ENCODE assay signal across 2 cellular contexts in genomic region chr5:76755779-76756637, GRCh38.
TF ChIP-seq lines count a peak whose summit lies in the region.

No MANE protein-coding gene starts in this region.

TF ChIP-seq in GM23338, 12 proteins besides CTCF, POLR2A, EP300 and RAD21 (continued from another document):
- TF ChIP-seq ZNF462 (CRISPR knock-in tag; IDR thresholded peaks at IDR 0.05) (no peak), NANOG (IDR thresholded peaks at IDR 0.05; ENCODE audit: borderline replicate concordance) (no peak), EZH2phosphoT487 (IDR thresholded peaks at IDR 0.05; ENCODE audit: unreplicated experiment) (no peak), POLR2AphosphoS5 (IDR thresholded peaks at IDR 0.05; ENCODE audit: low read depth) (no peak), ZNF331 (CRISPR knock-in tag; IDR thresholded peaks at IDR 0.05; ENCODE audit: low read depth) (no peak), ZNF114 (CRISPR knock-in tag; IDR thresholded peaks at IDR 0.05) (no peak)

TF ChIP-seq in HepG2, 621 proteins besides CTCF, POLR2A, EP300 and RAD21 (continued from another document and continues in another):
- 0 out of 2 replicates have a peak, but pooled peaks have one; percentile 3 for TF ChIP-seq SNAPC4 (CRISPR knock-in tag; IDR thresholded peaks at IDR 0.05)
- no peak for TF ChIP-seq ZNF138 (CRISPR knock-in tag; IDR thresholded peaks at IDR 0.05; ENCODE audit: low read depth)
- TF ChIP-seq ZSCAN29 (CRISPR knock-in tag; conservative IDR thresholded peaks at IDR 0.05) = no peak
- no peak for TF ChIP-seq ZNF263 (CRISPR knock-in tag; IDR thresholded peaks at IDR 0.05)
- peak; percentile 32; the same call in 1 of the 2 replicates for TF ChIP-seq ZNF746 (CRISPR knock-in tag; IDR thresholded peaks at IDR 0.05)
- TF ChIP-seq ZNF33A (CRISPR knock-in tag; IDR thresholded peaks at IDR 0.05; ENCODE audit: borderline replicate concordance) = no peak
- peak; percentile 56 for TF ChIP-seq PAXIP1 (CRISPR knock-in tag; conservative IDR thresholded peaks at IDR 0.05)
- no peak for TF ChIP-seq DMTF1 (CRISPR knock-in tag; IDR thresholded peaks at IDR 0.05)
- 0 out of 2 replicates have a peak, but pooled peaks have one; percentile 21 for TF ChIP-seq ZNF501 (CRISPR knock-in tag; IDR thresholded peaks at IDR 0.05)
- no peak for TF ChIP-seq ZNF292 (CRISPR knock-in tag; IDR thresholded peaks at IDR 0.05; ENCODE audit: borderline replicate concordance, low read depth)
- TF ChIP-seq MAFG (CRISPR knock-in tag; IDR thresholded peaks at IDR 0.05) = no peak
- TF ChIP-seq TBP (CRISPR knock-in tag; IDR thresholded peaks at IDR 0.05) = no peak
- TF ChIP-seq HMGXB4 (CRISPR knock-in tag; IDR thresholded peaks at IDR 0.05; ENCODE audit: borderline replicate concordance in 1 of 2, low read depth in 1 of 2) = peak in 1 of 2 experiments; percentile 31; a peak in 1 of 4 replicates
- TF ChIP-seq THYN1 (CRISPR knock-in tag; IDR thresholded peaks at IDR 0.05; ENCODE audit: borderline replicate concordance, low read depth) = no peak
- no peak for TF ChIP-seq HOXD1 (CRISPR knock-in tag; IDR thresholded peaks at IDR 0.05)
- no peak for TF ChIP-seq TEF (CRISPR knock-in tag; IDR thresholded peaks at IDR 0.05)
- no peak for TF ChIP-seq ETV6 (CRISPR knock-in tag; conservative IDR thresholded peaks at IDR 0.05)
- no peak for TF ChIP-seq CAMTA2 (CRISPR knock-in tag; IDR thresholded peaks at IDR 0.05; ENCODE audit: borderline replicate concordance)
- TF ChIP-seq TEAD2 (CRISPR knock-in tag; IDR thresholded peaks at IDR 0.05) = no peak
- 0 out of 2 replicates have a peak, but pooled peaks have one; percentile 12 for TF ChIP-seq HOMEZ (CRISPR knock-in tag; IDR thresholded peaks at IDR 0.05; ENCODE audit: low read depth)
- peak; percentile 21 for TF ChIP-seq GATAD1 (CRISPR knock-in tag; IDR thresholded peaks at IDR 0.05)
- TF ChIP-seq PHF21A (CRISPR knock-in tag; IDR thresholded peaks at IDR 0.05) = peak; percentile 79
- no peak for TF ChIP-seq SIX1 (CRISPR knock-in tag; IDR thresholded peaks at IDR 0.05; ENCODE audit: borderline replicate concordance)
- TF ChIP-seq ZNF282 (IDR thresholded peaks at IDR 0.05; ENCODE audit: partially characterized antibody) = no peak
- no peak for TF ChIP-seq MED1 (CRISPR knock-in tag; IDR thresholded peaks at IDR 0.05)
- TF ChIP-seq ZFAT (CRISPR knock-in tag; conservative IDR thresholded peaks at IDR 0.05) = no peak
- 0 out of 2 replicates have a peak, but pooled peaks have one; percentile 39 for TF ChIP-seq ZFP91 (CRISPR knock-in tag; IDR thresholded peaks at IDR 0.05; ENCODE audit: borderline replicate concordance)
- TF ChIP-seq ZNF7 (CRISPR knock-in tag; IDR thresholded peaks at IDR 0.05) = no peak
- peak; percentile 59 for TF ChIP-seq KDM5B (CRISPR knock-in tag; IDR thresholded peaks at IDR 0.05; ENCODE audit: borderline replicate concordance)
- no peak for TF ChIP-seq AFF4 (CRISPR knock-in tag; IDR thresholded peaks at IDR 0.05)
- 0 out of 2 replicates have a peak, but pooled peaks have one; percentile 25 for TF ChIP-seq FOXP4 (CRISPR knock-in tag; IDR thresholded peaks at IDR 0.05)
